ENCODE assay signal across 1 cellular context in genomic region chr14:105489607-105490317, GRCh38.
TF ChIP-seq lines count a peak whose summit lies in the region.

No MANE protein-coding gene starts in this region.

TF ChIP-seq in IMR-90, 13 proteins besides CTCF, POLR2A, EP300 and RAD21:
- TF ChIP-seq ELK1 (IDR thresholded peaks at IDR 0.05; ENCODE audit: borderline replicate concordance, low read depth, low read length) (no peak), SMC3 (IDR thresholded peaks at IDR 0.05; ENCODE audit: low read depth, low read length) (peak; percentile 68), RCOR1 (IDR thresholded peaks at IDR 0.05; ENCODE audit: insufficient replicate concordance, low read length) (peak; percentile 74), MAZ (IDR thresholded peaks at IDR 0.05; ENCODE audit: borderline replicate concordance, low read depth, low read length) (peak; percentile 45; the same call in 1 of the 2 replicates), BHLHE40 (IDR thresholded peaks at IDR 0.05; ENCODE audit: low read depth, low read length) (no peak)
